ENCODE assay signal across 8 cellular contexts in the genomic region with DNA sequence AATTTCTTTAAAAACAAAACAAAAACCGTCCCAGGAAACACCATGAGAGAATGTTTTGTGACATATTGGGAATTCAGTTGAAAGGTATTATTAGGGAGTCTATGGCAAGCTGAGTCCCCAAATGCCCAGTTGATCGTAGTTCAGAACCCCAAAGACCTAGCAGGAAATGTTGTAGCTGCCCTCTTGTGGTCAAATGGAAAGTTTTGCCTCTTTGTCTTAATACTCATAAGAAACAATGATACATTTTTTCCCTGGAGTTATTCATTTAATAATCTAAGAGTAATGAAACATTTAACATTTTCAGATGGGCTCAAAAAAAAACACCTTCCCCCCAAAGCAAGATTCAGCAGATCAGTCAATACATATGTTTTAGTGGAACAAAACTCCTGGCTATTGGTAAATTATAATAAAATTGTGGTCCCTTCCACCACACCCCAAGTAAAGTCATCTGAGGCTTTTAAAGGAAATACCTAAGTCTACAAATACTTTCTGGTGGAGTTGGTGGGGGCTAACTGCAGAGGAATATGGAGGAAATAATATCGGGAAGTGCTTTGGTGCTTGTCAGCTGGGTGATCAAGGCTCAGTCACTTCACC. TPM values are rescaled to one million over a fixed set of nuclear protein-coding genes. Genes with fewer than 3 reads are reported as not detected.
A peak's percentile ranks its signal among the peaks of the same experiment; 100 is the strongest.
DNase-seq lines count a peak whose midpoint lies in the region; ATAC-seq, FAIRE-seq and TF ChIP-seq lines count a peak whose summit lies in the region.

No MANE protein-coding gene starts in this region.

- peak overlapping the region; percentile 35 for H3K27ac ChIP-seq in ACC112 (ENCODE audit: low read depth, low read length)

- peak; percentile 42 for TF ChIP-seq CTCF in GM12874 (IDR thresholded peaks at IDR 0.05; ENCODE audit: insufficient read depth, low read depth, low read length)

- DNase-seq in Kasumi-1 (lab: John Stamatoyannopoulos, UW) (peak; percentile 67 to 75), frontal cortex (ENCODE audit: low spot score in 2 of 2) (peak; percentile 8 to 21), smooth muscle cell of the brain vasculature (ENCODE audit: low read depth, low spot score) (peak; percentile 15), GM19238 (ENCODE audit: insufficient read length, low spot score) (no peak)

- no peak overlapping the region for H3K4me3 ChIP-seq in ACC112 (ENCODE audit: low read depth, low read length)

- H2AFZ ChIP-seq in ACC112 (ENCODE audit: low read length, unreplicated experiment) = peak overlapping the region; percentile 66

- H3K36me3 ChIP-seq in ACC112 (ENCODE audit: insufficient read depth, low read length) = no peaks in the 10 kb centered on the region

- peaks cover 45% of the 10 kb centered on the region for H3K4me1 ChIP-seq in ACC112 (ENCODE audit: control insufficient read depth, insufficient read depth, low read length, unreplicated experiment)

- no peaks in the 10 kb centered on the region for H3K79me2 ChIP-seq in ACC112 (ENCODE audit: control insufficient read depth, insufficient read depth, low read length, unreplicated experiment)

- ATAC-seq in SK-N-SH treated with all-trans-retinoic acid at 6 μM for 48 hours = peak; percentile 75
- no peak for ATAC-seq in HG02852 (IDR thresholded peaks at IDR 0.05; ENCODE audit: unreplicated experiment)

- no peaks in the 10 kb centered on the region for H3K27me3 ChIP-seq in ACC112 (ENCODE audit: insufficient read depth, low read length)

- no peak for FAIRE-seq in frontal cortex (lab: Jason Lieb, UNC)

TF ChIP-seq in SK-N-SH treated with all-trans-retinoic acid at 6 μM for 48 hours, 23 proteins besides CTCF, POLR2A, EP300 and RAD21:
- TF ChIP-seq, protein P1, sequence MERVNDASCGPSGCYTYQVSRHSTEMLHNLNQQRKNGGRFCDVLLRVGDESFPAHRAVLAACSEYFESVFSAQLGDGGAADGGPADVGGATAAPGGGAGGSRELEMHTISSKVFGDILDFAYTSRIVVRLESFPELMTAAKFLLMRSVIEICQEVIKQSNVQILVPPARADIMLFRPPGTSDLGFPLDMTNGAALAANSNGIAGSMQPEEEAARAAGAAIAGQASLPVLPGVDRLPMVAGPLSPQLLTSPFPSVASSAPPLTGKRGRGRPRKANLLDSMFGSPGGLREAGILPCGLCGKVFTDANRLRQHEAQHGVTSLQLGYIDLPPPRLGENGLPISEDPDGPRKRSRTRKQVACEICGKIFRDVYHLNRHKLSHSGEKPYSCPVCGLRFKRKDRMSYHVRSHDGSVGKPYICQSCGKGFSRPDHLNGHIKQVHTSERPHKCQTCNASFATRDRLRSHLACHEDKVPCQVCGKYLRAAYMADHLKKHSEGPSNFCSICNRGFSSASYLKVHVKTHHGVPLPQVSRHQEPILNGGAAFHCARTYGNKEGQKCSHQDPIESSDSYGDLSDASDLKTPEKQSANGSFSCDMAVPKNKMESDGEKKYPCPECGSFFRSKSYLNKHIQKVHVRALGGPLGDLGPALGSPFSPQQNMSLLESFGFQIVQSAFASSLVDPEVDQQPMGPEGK (CRISPR knock-in tag; IDR thresholded peaks at IDR 0.05; ENCODE audit: borderline replicate concordance) = no peak
- TF ChIP-seq SNAI2 (CRISPR knock-in tag; IDR thresholded peaks at IDR 0.05) = no peak
- no peak for TF ChIP-seq RARB (CRISPR knock-in tag; IDR thresholded peaks at IDR 0.05)
- TF ChIP-seq, protein P2, sequence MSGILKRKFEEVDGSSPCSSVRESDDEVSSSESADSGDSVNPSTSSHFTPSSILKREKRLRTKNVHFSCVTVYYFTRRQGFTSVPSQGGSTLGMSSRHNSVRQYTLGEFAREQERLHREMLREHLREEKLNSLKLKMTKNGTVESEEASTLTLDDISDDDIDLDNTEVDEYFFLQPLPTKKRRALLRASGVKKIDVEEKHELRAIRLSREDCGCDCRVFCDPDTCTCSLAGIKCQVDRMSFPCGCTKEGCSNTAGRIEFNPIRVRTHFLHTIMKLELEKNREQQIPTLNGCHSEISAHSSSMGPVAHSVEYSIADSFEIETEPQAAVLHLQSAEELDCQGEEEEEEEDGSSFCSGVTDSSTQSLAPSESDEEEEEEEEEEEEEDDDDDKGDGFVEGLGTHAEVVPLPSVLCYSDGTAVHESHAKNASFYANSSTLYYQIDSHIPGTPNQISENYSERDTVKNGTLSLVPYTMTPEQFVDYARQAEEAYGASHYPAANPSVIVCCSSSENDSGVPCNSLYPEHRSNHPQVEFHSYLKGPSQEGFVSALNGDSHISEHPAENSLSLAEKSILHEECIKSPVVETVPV (CRISPR knock-in tag; IDR thresholded peaks at IDR 0.05) = no peak
- TF ChIP-seq PPARA (CRISPR knock-in tag; IDR thresholded peaks at IDR 0.05; ENCODE audit: borderline replicate concordance) = no peak
- TF ChIP-seq ZFP30 (CRISPR knock-in tag; IDR thresholded peaks at IDR 0.05) = no peak
- no peak for TF ChIP-seq BACH2 (CRISPR knock-in tag; IDR thresholded peaks at IDR 0.05; ENCODE audit: borderline replicate concordance)
- no peak for TF ChIP-seq ESRRG (CRISPR knock-in tag; IDR thresholded peaks at IDR 0.05)
- TF ChIP-seq GLIS3 (CRISPR knock-in tag; IDR thresholded peaks at IDR 0.05) = no peak
- no peak for TF ChIP-seq ZFP3 (CRISPR knock-in tag; IDR thresholded peaks at IDR 0.05)
- TF ChIP-seq ARNTL (CRISPR knock-in tag; IDR thresholded peaks at IDR 0.05; ENCODE audit: borderline replicate concordance, low read depth) = no peak
- TF ChIP-seq, protein P3, sequence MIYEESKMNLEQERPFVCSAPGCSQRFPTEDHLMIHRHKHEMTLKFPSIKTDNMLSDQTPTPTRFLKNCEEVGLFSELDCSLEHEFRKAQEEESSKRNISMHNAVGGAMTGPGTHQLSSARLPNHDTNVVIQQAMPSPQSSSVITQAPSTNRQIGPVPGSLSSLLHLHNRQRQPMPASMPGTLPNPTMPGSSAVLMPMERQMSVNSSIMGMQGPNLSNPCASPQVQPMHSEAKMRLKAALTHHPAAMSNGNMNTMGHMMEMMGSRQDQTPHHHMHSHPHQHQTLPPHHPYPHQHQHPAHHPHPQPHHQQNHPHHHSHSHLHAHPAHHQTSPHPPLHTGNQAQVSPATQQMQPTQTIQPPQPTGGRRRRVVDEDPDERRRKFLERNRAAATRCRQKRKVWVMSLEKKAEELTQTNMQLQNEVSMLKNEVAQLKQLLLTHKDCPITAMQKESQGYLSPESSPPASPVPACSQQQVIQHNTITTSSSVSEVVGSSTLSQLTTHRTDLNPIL (CRISPR knock-in tag; IDR thresholded peaks at IDR 0.05; ENCODE audit: low read depth) = no peak
- no peak for TF ChIP-seq ZNF8 (CRISPR knock-in tag; IDR thresholded peaks at IDR 0.05)
- TF ChIP-seq ZNF70 (CRISPR knock-in tag; IDR thresholded peaks at IDR 0.05) = no peak
- no peak for TF ChIP-seq TCF4 (CRISPR knock-in tag; IDR thresholded peaks at IDR 0.05; ENCODE audit: borderline replicate concordance)
- TF ChIP-seq ZNF565 (CRISPR knock-in tag; conservative IDR thresholded peaks at IDR 0.05; ENCODE audit: low read depth) = no peak
- no peak for TF ChIP-seq OSR1 (CRISPR knock-in tag; IDR thresholded peaks at IDR 0.05)
- TF ChIP-seq ISL1 (CRISPR knock-in tag; IDR thresholded peaks at IDR 0.05) = no peak
- TF ChIP-seq, protein P4, sequence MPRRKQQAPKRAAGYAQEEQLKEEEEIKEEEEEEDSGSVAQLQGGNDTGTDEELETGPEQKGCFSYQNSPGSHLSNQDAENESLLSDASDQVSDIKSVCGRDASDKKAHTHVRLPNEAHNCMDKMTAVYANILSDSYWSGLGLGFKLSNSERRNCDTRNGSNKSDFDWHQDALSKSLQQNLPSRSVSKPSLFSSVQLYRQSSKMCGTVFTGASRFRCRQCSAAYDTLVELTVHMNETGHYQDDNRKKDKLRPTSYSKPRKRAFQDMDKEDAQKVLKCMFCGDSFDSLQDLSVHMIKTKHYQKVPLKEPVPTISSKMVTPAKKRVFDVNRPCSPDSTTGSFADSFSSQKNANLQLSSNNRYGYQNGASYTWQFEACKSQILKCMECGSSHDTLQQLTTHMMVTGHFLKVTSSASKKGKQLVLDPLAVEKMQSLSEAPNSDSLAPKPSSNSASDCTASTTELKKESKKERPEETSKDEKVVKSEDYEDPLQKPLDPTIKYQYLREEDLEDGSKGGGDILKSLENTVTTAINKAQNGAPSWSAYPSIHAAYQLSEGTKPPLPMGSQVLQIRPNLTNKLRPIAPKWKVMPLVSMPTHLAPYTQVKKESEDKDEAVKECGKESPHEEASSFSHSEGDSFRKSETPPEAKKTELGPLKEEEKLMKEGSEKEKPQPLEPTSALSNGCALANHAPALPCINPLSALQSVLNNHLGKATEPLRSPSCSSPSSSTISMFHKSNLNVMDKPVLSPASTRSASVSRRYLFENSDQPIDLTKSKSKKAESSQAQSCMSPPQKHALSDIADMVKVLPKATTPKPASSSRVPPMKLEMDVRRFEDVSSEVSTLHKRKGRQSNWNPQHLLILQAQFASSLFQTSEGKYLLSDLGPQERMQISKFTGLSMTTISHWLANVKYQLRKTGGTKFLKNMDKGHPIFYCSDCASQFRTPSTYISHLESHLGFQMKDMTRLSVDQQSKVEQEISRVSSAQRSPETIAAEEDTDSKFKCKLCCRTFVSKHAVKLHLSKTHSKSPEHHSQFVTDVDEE (CRISPR knock-in tag; IDR thresholded peaks at IDR 0.05) = no peak
- TF ChIP-seq ZC3H10 (CRISPR knock-in tag; IDR thresholded peaks at IDR 0.05) = no peak

RNA-seq across cellular contexts. Expression of a gene that starts 37.8 kb away (rescaled TPM):
- 7.3 TPM for total RNA-seq in frontal cortex
